Comparison of ENCODE assay signal across 2 cellular contexts in genomic region chr17:13005530-13005929, GRCh38.
TF ChIP-seq lines count a peak whose summit lies in the region.

No MANE protein-coding gene starts in this region.

TF ChIP-seq in IMR-90, 13 proteins besides CTCF, POLR2A, EP300 and RAD21:
- TF ChIP-seq NFE2L2 (IDR thresholded peaks at IDR 0.05; ENCODE audit: low read depth, low read length), result no peak
- TF ChIP-seq ELK1 (IDR thresholded peaks at IDR 0.05; ENCODE audit: borderline replicate concordance, low read depth, low read length), result no peak
- TF ChIP-seq MAFK (IDR thresholded peaks at IDR 0.05; ENCODE audit: low read depth, low read length), result 0 out of 2 replicates have a peak, but pooled peaks have one; percentile 27
- no peak for TF ChIP-seq MXI1 (IDR thresholded peaks at IDR 0.05; ENCODE audit: borderline replicate concordance, low read depth, low read length)
- TF ChIP-seq FOS (IDR thresholded peaks at IDR 0.05; ENCODE audit: low read depth, low read length), result no peak
- no peak for TF ChIP-seq SMC3 (IDR thresholded peaks at IDR 0.05; ENCODE audit: low read depth, low read length)
- no peak for TF ChIP-seq CEBPB (IDR thresholded peaks at IDR 0.05; ENCODE audit: low read depth, low read length)
- TF ChIP-seq USF2 (IDR thresholded peaks at IDR 0.05; ENCODE audit: low read depth, low read length), result no peak
- no peak for TF ChIP-seq RFX5 (IDR thresholded peaks at IDR 0.05; ENCODE audit: low read depth, low read length)

TF ChIP-seq in H1, 55 proteins besides CTCF, POLR2A, EP300 and RAD21:
- TF ChIP-seq FOSL1 (IDR thresholded peaks at IDR 0.05; ENCODE audit: insufficient read depth, low read depth, low read length), result no peak
- TF ChIP-seq RFX5 (IDR thresholded peaks at IDR 0.05; ENCODE audit: borderline replicate concordance, low read depth, low read length), result no peak
- TF ChIP-seq RXRA (IDR thresholded peaks at IDR 0.05; ENCODE audit: insufficient read depth, low read depth, low read length), result no peak
- no peak for TF ChIP-seq JUN (IDR thresholded peaks at IDR 0.05; ENCODE audit: low read depth, low read length)
- no peak for TF ChIP-seq NRF1 (IDR thresholded peaks at IDR 0.05; ENCODE audit: low read depth, low read length)
- no peak for TF ChIP-seq SP2 (IDR thresholded peaks at IDR 0.05; ENCODE audit: low read length)
- TF ChIP-seq SIX5 (IDR thresholded peaks at IDR 0.05; ENCODE audit: low read depth, low read length), result no peak
- TF ChIP-seq SUZ12 (IDR thresholded peaks at IDR 0.05; ENCODE audit: low read length), result no peak
- no peak for TF ChIP-seq EZH2 (IDR thresholded peaks at IDR 0.05; ENCODE audit: low read depth, low read length, severe bottlenecking)
- TF ChIP-seq GABPA (IDR thresholded peaks at IDR 0.05; ENCODE audit: borderline replicate concordance, insufficient read depth, low read length), result no peak
- no peak for TF ChIP-seq SP4 (IDR thresholded peaks at IDR 0.05; ENCODE audit: low read length)
TF ChIP-seq in H1: peak in this region for 0.
